Comparison of ENCODE assay signal across 9 cellular contexts in genomic region chr22:21044931-21045584, GRCh38. TPM values are rescaled to one million over a fixed set of nuclear protein-coding genes. Genes with fewer than 3 reads are reported as not detected.
DNase-seq lines count a peak whose midpoint lies in the region; ATAC-seq and TF ChIP-seq lines count a peak whose summit lies in the region.
"Had no signal": no experiment of that assay in that cellular context is flagged by ENCODE, and none has a peak within 500 bp of the region (broad histone marks: within the 10 kb centered on the region; RNA-seq: fewer than 3 reads in every experiment).

No MANE protein-coding gene starts in this region.

- peak; percentile 27 for DNase-seq in stimulated activated CD4-positive, alpha-beta T cell treated with anti-CD3 and anti-CD28 coated beads, Interleukin-15, amount 100 ng/mL, for 24 hours
- no peak for DNase-seq in stimulated activated CD4-positive, alpha-beta T cell treated with anti-CD3 and anti-CD28 coated beads, Interleukin-1b, Interleukin-23, amount 100 ng/mL, for 48 hours
- DNase-seq in esophagus muscularis mucosa (ENCODE audit: extremely low spot score) (no peak), neural crest cell (ENCODE audit: low read depth, low spot score) (no peak), SHP77 treated with DMSO at 0.1 percent for 48 hours (lab: John Stamatoyannopoulos, UW) (no peak)

- H3K4me1 Mint-ChIP-seq in neural crest cell = peaks cover 28% of the 10 kb centered on the region

- 16% methylated on average over 15 of the region's 15 CpGs for WGBS in esophagus muscularis mucosa

- H3K9me3 ChIP-seq in esophagus muscularis mucosa = no peaks in the 10 kb centered on the region

- H3K36me3 ChIP-seq in esophagus muscularis mucosa = no peaks in the 10 kb centered on the region

- peak overlapping the region; percentile 53 to 63 (median 54) for H3K4me3 ChIP-seq in esophagus muscularis mucosa

- peak overlapping the region; percentile 91 for H3K27ac Mint-ChIP-seq in neural crest cell (ENCODE audit: unreplicated experiment)

- H3K27ac ChIP-seq in esophagus muscularis mucosa (replicated peaks in 1 of 4) = peak overlapping the region in 1 of 4 donors; percentile 2

- ATAC-seq in SK-N-SH treated with all-trans-retinoic acid at 6 μM for 48 hours (peak; percentile 74), GM21515 (IDR thresholded peaks at IDR 0.05; ENCODE audit: unreplicated experiment) (no peak), HG03521 (IDR thresholded peaks at IDR 0.05; ENCODE audit: unreplicated experiment) (no peak)

- no peaks in the 10 kb centered on the region for H3K9me3 Mint-ChIP-seq in neural crest cell

- no peak for TF ChIP-seq POLR2A in esophagus muscularis mucosa (IDR thresholded peaks at IDR 0.05; ENCODE audit: low read depth)

- TF ChIP-seq CTCF in esophagus muscularis mucosa (IDR thresholded peaks at IDR 0.05) (no peak), neural crest cell (conservative IDR thresholded peaks at IDR 0.05) (no peak)

- H3K4me3 Mint-ChIP-seq in neural crest cell = peak overlapping the region; percentile 79

- TF ChIP-seq EP300 in esophagus muscularis mucosa (IDR thresholded peaks at IDR 0.05) = no peak

- no peaks in the 10 kb centered on the region for H3K36me3 Mint-ChIP-seq in neural crest cell (ENCODE audit: low read depth)

- intact Hi-C loops in esophagus muscularis mucosa (cut with DNase I) = no loop called here

- no peaks in the 10 kb centered on the region for H3K27me3 Mint-ChIP-seq in neural crest cell (ENCODE audit: low read depth)

- no peaks in the 10 kb centered on the region for H3K27me3 ChIP-seq in esophagus muscularis mucosa

- peaks cover 8 to 25% (median 21%) of the 10 kb centered on the region in 4 donors for H3K4me1 ChIP-seq in esophagus muscularis mucosa

TF ChIP-seq in SK-N-SH treated with all-trans-retinoic acid at 6 μM for 48 hours, 23 proteins besides CTCF, POLR2A, EP300 and RAD21:
- TF ChIP-seq PPARA (CRISPR knock-in tag; IDR thresholded peaks at IDR 0.05; ENCODE audit: borderline replicate concordance) (no peak), CSDC2 (CRISPR knock-in tag; IDR thresholded peaks at IDR 0.05) (no peak), TOX (CRISPR knock-in tag; IDR thresholded peaks at IDR 0.05; ENCODE audit: borderline replicate concordance) (no peak), OSR1 (CRISPR knock-in tag; IDR thresholded peaks at IDR 0.05) (no peak), ZFP3 (CRISPR knock-in tag; IDR thresholded peaks at IDR 0.05) (no peak), TCF4 (CRISPR knock-in tag; IDR thresholded peaks at IDR 0.05; ENCODE audit: borderline replicate concordance) (no peak), TSHZ2 (CRISPR knock-in tag; IDR thresholded peaks at IDR 0.05) (no peak), ZFP30 (CRISPR knock-in tag; IDR thresholded peaks at IDR 0.05) (no peak), ARNTL (CRISPR knock-in tag; IDR thresholded peaks at IDR 0.05; ENCODE audit: borderline replicate concordance, low read depth) (no peak), ZC3H10 (CRISPR knock-in tag; IDR thresholded peaks at IDR 0.05) (no peak), BACH2 (CRISPR knock-in tag; IDR thresholded peaks at IDR 0.05; ENCODE audit: borderline replicate concordance) (no peak), CSRNP3 (CRISPR knock-in tag; IDR thresholded peaks at IDR 0.05) (no peak), ZNF70 (CRISPR knock-in tag; IDR thresholded peaks at IDR 0.05) (no peak), SNAI2 (CRISPR knock-in tag; IDR thresholded peaks at IDR 0.05) (no peak)
- TF ChIP-seq, protein P1, sequence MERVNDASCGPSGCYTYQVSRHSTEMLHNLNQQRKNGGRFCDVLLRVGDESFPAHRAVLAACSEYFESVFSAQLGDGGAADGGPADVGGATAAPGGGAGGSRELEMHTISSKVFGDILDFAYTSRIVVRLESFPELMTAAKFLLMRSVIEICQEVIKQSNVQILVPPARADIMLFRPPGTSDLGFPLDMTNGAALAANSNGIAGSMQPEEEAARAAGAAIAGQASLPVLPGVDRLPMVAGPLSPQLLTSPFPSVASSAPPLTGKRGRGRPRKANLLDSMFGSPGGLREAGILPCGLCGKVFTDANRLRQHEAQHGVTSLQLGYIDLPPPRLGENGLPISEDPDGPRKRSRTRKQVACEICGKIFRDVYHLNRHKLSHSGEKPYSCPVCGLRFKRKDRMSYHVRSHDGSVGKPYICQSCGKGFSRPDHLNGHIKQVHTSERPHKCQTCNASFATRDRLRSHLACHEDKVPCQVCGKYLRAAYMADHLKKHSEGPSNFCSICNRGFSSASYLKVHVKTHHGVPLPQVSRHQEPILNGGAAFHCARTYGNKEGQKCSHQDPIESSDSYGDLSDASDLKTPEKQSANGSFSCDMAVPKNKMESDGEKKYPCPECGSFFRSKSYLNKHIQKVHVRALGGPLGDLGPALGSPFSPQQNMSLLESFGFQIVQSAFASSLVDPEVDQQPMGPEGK (CRISPR knock-in tag; IDR thresholded peaks at IDR 0.05; ENCODE audit: borderline replicate concordance) = no peak
- TF ChIP-seq, protein P2, sequence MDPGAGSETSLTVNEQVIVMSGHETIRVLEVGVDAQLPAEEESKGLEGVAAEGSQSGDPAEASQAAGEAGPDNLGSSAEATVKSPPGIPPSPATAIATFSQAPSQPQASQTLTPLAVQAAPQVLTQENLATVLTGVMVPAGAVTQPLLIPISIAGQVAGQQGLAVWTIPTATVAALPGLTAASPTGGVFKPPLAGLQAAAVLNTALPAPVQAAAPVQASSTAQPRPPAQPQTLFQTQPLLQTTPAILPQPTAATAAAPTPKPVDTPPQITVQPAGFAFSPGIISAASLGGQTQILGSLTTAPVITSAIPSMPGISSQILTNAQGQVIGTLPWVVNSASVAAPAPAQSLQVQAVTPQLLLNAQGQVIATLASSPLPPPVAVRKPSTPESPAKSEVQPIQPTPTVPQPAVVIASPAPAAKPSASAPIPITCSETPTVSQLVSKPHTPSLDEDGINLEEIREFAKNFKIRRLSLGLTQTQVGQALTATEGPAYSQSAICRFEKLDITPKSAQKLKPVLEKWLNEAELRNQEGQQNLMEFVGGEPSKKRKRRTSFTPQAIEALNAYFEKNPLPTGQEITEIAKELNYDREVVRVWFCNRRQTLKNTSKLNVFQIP (CRISPR knock-in tag; IDR thresholded peaks at IDR 0.05; ENCODE audit: borderline replicate concordance, low read depth) = no peak
- TF ChIP-seq, protein P3, sequence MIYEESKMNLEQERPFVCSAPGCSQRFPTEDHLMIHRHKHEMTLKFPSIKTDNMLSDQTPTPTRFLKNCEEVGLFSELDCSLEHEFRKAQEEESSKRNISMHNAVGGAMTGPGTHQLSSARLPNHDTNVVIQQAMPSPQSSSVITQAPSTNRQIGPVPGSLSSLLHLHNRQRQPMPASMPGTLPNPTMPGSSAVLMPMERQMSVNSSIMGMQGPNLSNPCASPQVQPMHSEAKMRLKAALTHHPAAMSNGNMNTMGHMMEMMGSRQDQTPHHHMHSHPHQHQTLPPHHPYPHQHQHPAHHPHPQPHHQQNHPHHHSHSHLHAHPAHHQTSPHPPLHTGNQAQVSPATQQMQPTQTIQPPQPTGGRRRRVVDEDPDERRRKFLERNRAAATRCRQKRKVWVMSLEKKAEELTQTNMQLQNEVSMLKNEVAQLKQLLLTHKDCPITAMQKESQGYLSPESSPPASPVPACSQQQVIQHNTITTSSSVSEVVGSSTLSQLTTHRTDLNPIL (CRISPR knock-in tag; IDR thresholded peaks at IDR 0.05; ENCODE audit: low read depth) = no peak

RNA-seq across cellular contexts. Expression of gene LRRC74B, which starts 0.7 kb away (rescaled TPM):
- not detected for total RNA-seq in esophagus muscularis mucosa
- not detected in 2 replicates for total RNA-seq in neural crest cell
- total RNA-seq: dermis microvascular lymphatic vessel endothelial cell had no signal

RNA-seq across cellular contexts. Expression of gene SLC7A4, which starts 12.7 kb away (rescaled TPM):
- under 1 TPM; 0.23 to 0.42 (median 0.36) TPM for total RNA-seq in esophagus muscularis mucosa
- total RNA-seq in neural crest cell = 0.26 and 0.43 TPM in 2 replicates
- total RNA-seq: dermis microvascular lymphatic vessel endothelial cell had no signal

RNA-seq across cellular contexts. Expression of gene P2RX6, which starts 30.1 kb away (rescaled TPM):
- total RNA-seq in esophagus muscularis mucosa (under 1 TPM; 0.39 to 0.50 (median 0.41) TPM), neural crest cell (3.4 and 4.5 TPM in 2 replicates)
- total RNA-seq: dermis microvascular lymphatic vessel endothelial cell had no signal

RNA-seq across cellular contexts. Expression of gene THAP7, which starts 43.1 kb away (rescaled TPM):
- total RNA-seq in esophagus muscularis mucosa (10 to 100 TPM; 33.2 to 42.4 (median 39.1) TPM), neural crest cell (35.4 and 37.0 TPM in 2 replicates)
